In the genomic region with DNA sequence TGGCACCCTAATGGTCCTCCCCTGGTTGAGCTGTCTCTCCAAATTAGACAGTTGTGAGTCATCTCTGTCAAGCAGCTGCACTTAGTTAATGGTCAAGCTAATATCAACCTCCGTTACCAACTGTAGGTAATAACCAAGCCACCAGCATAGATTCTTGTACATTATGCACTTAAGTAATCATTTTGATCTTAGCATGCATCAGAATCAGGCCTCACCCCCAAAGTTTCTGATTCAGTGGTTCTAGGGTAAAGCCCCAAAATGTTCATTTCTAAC, we compare ENCODE assay signal across 13 cellular contexts.
DNase-seq lines count a peak whose midpoint lies in the region; ATAC-seq lines count a peak whose summit lies in the region.
"Had no signal": no experiment of that assay in that cellular context is flagged by ENCODE, and none has a peak within 500 bp of the region (broad histone marks: within the 10 kb centered on the region; RNA-seq: fewer than 3 reads in every experiment).

No MANE protein-coding gene starts in this region.

- no peaks in the 10 kb centered on the region for H3K9me3 ChIP-seq in HAP-1
- H3K9me3 ChIP-seq: transverse colon had no signal

- no peaks in the 10 kb centered on the region for H3K27me3 ChIP-seq in HAP-1 (ENCODE audit: low read depth)
- H3K27me3 ChIP-seq: transverse colon had no signal

- no peaks in the 10 kb centered on the region for H3K4me1 ChIP-seq in HAP-1
- H3K4me1 ChIP-seq: transverse colon had no signal

- ATAC-seq in GM19372 (IDR thresholded peaks at IDR 0.05; ENCODE audit: low read depth, unreplicated experiment) (peak; percentile 86), HG02678 (IDR thresholded peaks at IDR 0.05; ENCODE audit: unreplicated experiment) (peak; percentile 93), HG03442 (IDR thresholded peaks at IDR 0.05; ENCODE audit: unreplicated experiment) (peak; percentile 90)

- DNase-seq in ACHN (peak; percentile 68), NCI-H2107 (lab: John Stamatoyannopoulos, UW) (no peak), HAP-1 (ENCODE audit: low spot score in 2 of 2) (no peak), NCI-H1694 treated with DMSO at 0.1 percent for 48 hours (lab: John Stamatoyannopoulos, UW) (no peak), D341Med (ENCODE audit: low spot score) (no peak)
- DNase-seq: amniotic stem cell, DND-41, NCI-H187, T-helper 2 cell, transverse colon had no signal

- in situ Hi-C loops in ACHN (cut with HindIII; ENCODE audit: low pct_ligation_motif_present, low pct_unique_long_range_greater_than_20kb, low sequenced_read_pairs): no loop called here
- in situ Hi-C loops in HAP-1 (cut with MboI; ENCODE audit: low sequenced_read_pairs): no loop called here

- H3K4me3 ChIP-seq in HAP-1: no peak overlapping the region
- H3K4me3 ChIP-seq: transverse colon had no signal

- no peaks in the 10 kb centered on the region for H3K36me3 ChIP-seq in HAP-1 (replicated peaks)
- H3K36me3 ChIP-seq: transverse colon had no signal
